1 cellular context compared by ENCODE assay signal in genomic region chr2:54999182-54999581, GRCh38.
TF ChIP-seq lines count a peak whose summit lies in the region.

No MANE protein-coding gene starts in this region.

TF ChIP-seq in HEK293, 187 proteins besides CTCF, POLR2A, EP300 and RAD21 (continued from another document):
- TF ChIP-seq ZNF488 (tag by site-specific recombination; IDR thresholded peaks at IDR 0.05) (no peak), ZNF394 (tag by site-specific recombination; IDR thresholded peaks at IDR 0.05; ENCODE audit: borderline replicate concordance) (no peak), ZNF707 (tag by site-specific recombination; IDR thresholded peaks at IDR 0.05) (no peak), ZNF48 (tag by site-specific recombination; IDR thresholded peaks at IDR 0.05) (no peak), ZNF473 (tag by site-specific recombination; IDR thresholded peaks at IDR 0.05) (no peak), ZNF341 (tag by site-specific recombination; IDR thresholded peaks at IDR 0.05; ENCODE audit: low read depth) (peak; percentile 50), PRDM6 (tag by site-specific recombination; IDR thresholded peaks at IDR 0.05) (peak; percentile 65), ZNF501 (tag by site-specific recombination; IDR thresholded peaks at IDR 0.05) (no peak), ZNF701 (tag by site-specific recombination; IDR thresholded peaks at IDR 0.05) (no peak), MYNN (tag by site-specific recombination; IDR thresholded peaks at IDR 0.05; ENCODE audit: borderline replicate concordance) (no peak), ZNF362 (tag by site-specific recombination; IDR thresholded peaks at IDR 0.05) (no peak), ZNF248 (tag by site-specific recombination; IDR thresholded peaks at IDR 0.05) (no peak), MZF1 (tag by site-specific recombination; IDR thresholded peaks at IDR 0.05; ENCODE audit: borderline replicate concordance) (no peak), ZNF660 (tag by site-specific recombination; IDR thresholded peaks at IDR 0.05) (0 out of 2 replicates have a peak, but pooled peaks have one; percentile 28), KLF16 (tag by site-specific recombination; IDR thresholded peaks at IDR 0.05) (no peak), ZEB2 (tag by site-specific recombination; IDR thresholded peaks at IDR 0.05) (no peak), ZXDB (tag by site-specific recombination; IDR thresholded peaks at IDR 0.05) (no peak)
